ENCODE assay signal across 19 cellular contexts in genomic region chr2:231099918-231100317, GRCh38. TPM values are rescaled to one million over a fixed set of nuclear protein-coding genes. Genes with fewer than 3 reads are reported as not detected.
DNase-seq lines count a peak whose midpoint lies in the region; ATAC-seq and TF ChIP-seq lines count a peak whose summit lies in the region.
"Had no signal": no experiment of that assay in that cellular context is flagged by ENCODE, and none has a peak within 500 bp of the region (broad histone marks: within the 10 kb centered on the region; RNA-seq: fewer than 3 reads in every experiment).

No MANE protein-coding gene starts in this region.

- peaks cover 15% of the 10 kb centered on the region for H3K79me2 ChIP-seq in GM23338 (replicated peaks; ENCODE audit: insufficient read depth)
- no peaks in the 10 kb centered on the region for H3K79me2 ChIP-seq in mesendoderm (ENCODE audit: control insufficient read depth, insufficient read depth, low read length)

- H3K36me3 ChIP-seq in GM23338 (ENCODE audit: insufficient read depth) = peaks cover 29% of the 10 kb centered on the region
- peaks cover 35% of the 10 kb centered on the region for H3K36me3 ChIP-seq in RWPE2 (ENCODE audit: low read depth)
- H3K36me3 ChIP-seq in mesendoderm (ENCODE audit: control insufficient read depth, insufficient read depth, low read length) = peaks cover 2% of the 10 kb centered on the region

- peaks cover 36% of the 10 kb centered on the region for H3K9me3 Mint-ChIP-seq in GM23338

- no peak overlapping the region for H2AFZ ChIP-seq in GM23338

- no peaks in the 10 kb centered on the region for H3K79me1 ChIP-seq in mesendoderm (ENCODE audit: low read length)

- no peak overlapping the region for H3K9ac ChIP-seq in mesendoderm (ENCODE audit: low read length)

- H3K9me2 ChIP-seq in GM23338 (ENCODE audit: insufficient read depth) = no peaks in the 10 kb centered on the region

- H3K4me3 Mint-ChIP-seq in GM23338 = no peak overlapping the region
- H3K4me3 Mint-ChIP-seq: naive thymus-derived CD8-positive, alpha-beta T cell; T-helper 1 cell treated with Interleukin-12 subunit alpha and Interleukin-12 subunit beta and Interleukin-4 antibody, amounts not matched to agents 30 μg/mL and 1 μg/mL, for 36 hours had no signal

- H4K20me1 ChIP-seq in GM23338 (replicated peaks; ENCODE audit: insufficient read depth) = 0 out of 2 replicates have a peak, but pooled peaks cover 6% of the 10 kb centered on the region

- peaks cover 3% of the 10 kb centered on the region for H3K27me3 Mint-ChIP-seq in GM23338 (ENCODE audit: insufficient read depth, low read depth, poor library complexity)
- H3K27me3 Mint-ChIP-seq: naive thymus-derived CD8-positive, alpha-beta T cell had no signal

- H2BK15ac ChIP-seq in mesendoderm (replicated peaks; ENCODE audit: low read depth) = no peak overlapping the region

- H4K5ac ChIP-seq in mesendoderm (ENCODE audit: low read length) = no peak overlapping the region

- H3K4ac ChIP-seq in mesendoderm (ENCODE audit: low read depth, low read length) = no peak overlapping the region

- H3K4me1 Mint-ChIP-seq in GM23338 = peaks cover 4% of the 10 kb centered on the region; the same call in 2 of the 3 replicates

- peak; percentile 44 to 46 for TF ChIP-seq CTCF in GM23338 (conservative IDR thresholded peaks at IDR 0.05; ENCODE audit: low read depth in 2 of 2)
- TF ChIP-seq CTCF in RWPE2 (IDR thresholded peaks at IDR 0.05; ENCODE audit: poor library complexity, severe bottlenecking) = peak; percentile 18

- no peak overlapping the region for H4K8ac ChIP-seq in mesendoderm (ENCODE audit: low read depth, low read length)

- no peaks in the 10 kb centered on the region for H3K27me3 ChIP-seq in GM23338 (ENCODE audit: insufficient read depth)
- no peaks in the 10 kb centered on the region for H3K27me3 ChIP-seq in RWPE2 (ENCODE audit: insufficient read depth, poor library complexity, severe bottlenecking)
- no peaks in the 10 kb centered on the region for H3K27me3 ChIP-seq in mesendoderm (ENCODE audit: insufficient read depth, low read length, poor library complexity)

- peak; percentile 12 for DNase-seq in DMS 273 (lab: John Stamatoyannopoulos, UW; ENCODE audit: unreplicated experiment)
- no peak for DNase-seq in DMS 273 treated with DMSO at 0.1 percent for 48 hours (lab: John Stamatoyannopoulos, UW)
- DNase-seq in GM23338 (ENCODE audit: low spot score) = peak; percentile 83
- no peak for DNase-seq in RWPE2 (ENCODE audit: low spot score)
- DNase-seq in mesendoderm = peak; percentile 62
- no peak for DNase-seq in DMS79 (lab: John Stamatoyannopoulos, UW)
- DNase-seq: 8988T; aorta; Calu3; KG1; naive thymus-derived CD8-positive, alpha-beta T cell; NCI-H1694 treated with DMSO at 0.1 percent for 48 hours; NCI-H526 treated with DMSO at 0.1 percent for 48 hours; stimulated activated CD4-positive, alpha-beta T cell treated with anti-CD3 and anti-CD28 coated beads, Interleukin-2, amount 100 ng/mL, for 48 hours had no signal

- no peak overlapping the region; the same call in 1 of the 2 replicates for H3K27ac Mint-ChIP-seq in GM23338
- H3K27ac Mint-ChIP-seq: T-helper 1 cell treated with Interleukin-12 subunit alpha and Interleukin-12 subunit beta and Interleukin-4 antibody, amounts not matched to agents 30 μg/mL and 1 μg/mL, for 36 hours had no signal

- H3K4me2 ChIP-seq in GM23338 (no peak overlapping the region), mesendoderm (ENCODE audit: low read length) (no peak overlapping the region)

- H3K27ac ChIP-seq in GM23338 (ENCODE audit: low read depth) (no peak overlapping the region), RWPE2 (ENCODE audit: poor library complexity, severe bottlenecking) (no peak overlapping the region), mesendoderm (ENCODE audit: low read depth, low read length) (no peak overlapping the region)
- H3K27ac ChIP-seq: coronary artery, RWPE1 had no signal

- H3K9me3 ChIP-seq in RWPE2 (ENCODE audit: severe bottlenecking) = no peaks in the 10 kb centered on the region

- H3K56ac ChIP-seq in mesendoderm (ENCODE audit: low read length) = no peak overlapping the region

- H2BK120ac ChIP-seq in mesendoderm (ENCODE audit: low read depth, low read length) = no peak overlapping the region

- no CpG with 5 or more reads among the region's 8 CpGs for WGBS in mesendoderm (ENCODE audit: extremely low coverage, insufficient coverage, low lambda C conversion rate)

- H2AK5ac ChIP-seq in mesendoderm (ENCODE audit: low read length) = no peak overlapping the region

- peaks cover 5% of the 10 kb centered on the region for H3K4me1 ChIP-seq in GM23338 (ENCODE audit: insufficient read depth)
- no peaks in the 10 kb centered on the region for H3K4me1 ChIP-seq in RWPE2 (ENCODE audit: insufficient read depth, poor library complexity, severe bottlenecking)
- H3K4me1 ChIP-seq in mesendoderm (ENCODE audit: control insufficient read depth, low read depth, low read length) = no peaks in the 10 kb centered on the region

- peaks cover 73% of the 10 kb centered on the region for H3K36me3 Mint-ChIP-seq in GM23338 (ENCODE audit: low read depth)

- H2BK5ac ChIP-seq in mesendoderm (ENCODE audit: low read length) = no peak overlapping the region

- H3K23ac ChIP-seq in mesendoderm (ENCODE audit: low read length) = no peak overlapping the region

- H3K4me3 ChIP-seq in GM23338 (no peak overlapping the region), RWPE2 (ENCODE audit: severe bottlenecking) (no peak overlapping the region), mesendoderm (ENCODE audit: low read length) (no peak overlapping the region)
- H3K4me3 ChIP-seq: coronary artery had no signal

- no peak for ATAC-seq in GM23338
- no peak for ATAC-seq in RWPE2 (ENCODE audit: low read depth)
- no peak for ATAC-seq in GM18519 (IDR thresholded peaks at IDR 0.05; ENCODE audit: low FRiP score, unreplicated experiment)
- no peak for ATAC-seq in GM18909 (IDR thresholded peaks at IDR 0.05; ENCODE audit: poor library complexity, unreplicated experiment)
- ATAC-seq: naive thymus-derived CD8-positive, alpha-beta T cell had no signal

- no peak overlapping the region for H3K18ac ChIP-seq in mesendoderm (ENCODE audit: low read length)

- H3F3A ChIP-seq in GM23338 (replicated peaks; ENCODE audit: low read depth) = no peaks in the 10 kb centered on the region

TF ChIP-seq in GM23338, 12 proteins besides CTCF, POLR2A, EP300 and RAD21 (continues in another document):
- TF ChIP-seq POLR2AphosphoS5 (IDR thresholded peaks at IDR 0.05; ENCODE audit: low read depth) = no peak
- no peak for TF ChIP-seq ZNF114 (CRISPR knock-in tag; IDR thresholded peaks at IDR 0.05)
- no peak for TF ChIP-seq JUNB (IDR thresholded peaks at IDR 0.05; ENCODE audit: unreplicated experiment)
- TF ChIP-seq, protein P1, sequence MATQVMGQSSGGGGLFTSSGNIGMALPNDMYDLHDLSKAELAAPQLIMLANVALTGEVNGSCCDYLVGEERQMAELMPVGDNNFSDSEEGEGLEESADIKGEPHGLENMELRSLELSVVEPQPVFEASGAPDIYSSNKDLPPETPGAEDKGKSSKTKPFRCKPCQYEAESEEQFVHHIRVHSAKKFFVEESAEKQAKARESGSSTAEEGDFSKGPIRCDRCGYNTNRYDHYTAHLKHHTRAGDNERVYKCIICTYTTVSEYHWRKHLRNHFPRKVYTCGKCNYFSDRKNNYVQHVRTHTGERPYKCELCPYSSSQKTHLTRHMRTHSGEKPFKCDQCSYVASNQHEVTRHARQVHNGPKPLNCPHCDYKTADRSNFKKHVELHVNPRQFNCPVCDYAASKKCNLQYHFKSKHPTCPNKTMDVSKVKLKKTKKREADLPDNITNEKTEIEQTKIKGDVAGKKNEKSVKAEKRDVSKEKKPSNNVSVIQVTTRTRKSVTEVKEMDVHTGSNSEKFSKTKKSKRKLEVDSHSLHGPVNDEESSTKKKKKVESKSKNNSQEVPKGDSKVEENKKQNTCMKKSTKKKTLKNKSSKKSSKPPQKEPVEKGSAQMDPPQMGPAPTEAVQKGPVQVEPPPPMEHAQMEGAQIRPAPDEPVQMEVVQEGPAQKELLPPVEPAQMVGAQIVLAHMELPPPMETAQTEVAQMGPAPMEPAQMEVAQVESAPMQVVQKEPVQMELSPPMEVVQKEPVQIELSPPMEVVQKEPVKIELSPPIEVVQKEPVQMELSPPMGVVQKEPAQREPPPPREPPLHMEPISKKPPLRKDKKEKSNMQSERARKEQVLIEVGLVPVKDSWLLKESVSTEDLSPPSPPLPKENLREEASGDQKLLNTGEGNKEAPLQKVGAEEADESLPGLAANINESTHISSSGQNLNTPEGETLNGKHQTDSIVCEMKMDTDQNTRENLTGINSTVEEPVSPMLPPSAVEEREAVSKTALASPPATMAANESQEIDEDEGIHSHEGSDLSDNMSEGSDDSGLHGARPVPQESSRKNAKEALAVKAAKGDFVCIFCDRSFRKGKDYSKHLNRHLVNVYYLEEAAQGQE (IDR thresholded peaks at IDR 0.05; ENCODE audit: unreplicated experiment) = no peak
- no peak for TF ChIP-seq CREB1 (CRISPR knock-in tag; IDR thresholded peaks at IDR 0.05; ENCODE audit: low read depth)
- no peak for TF ChIP-seq EZH2 (IDR thresholded peaks at IDR 0.05; ENCODE audit: low read depth, unreplicated experiment)
- no peak for TF ChIP-seq NANOG (IDR thresholded peaks at IDR 0.05; ENCODE audit: borderline replicate concordance)
- no peak for TF ChIP-seq STAT1 (IDR thresholded peaks at IDR 0.05; ENCODE audit: unreplicated experiment)
- TF ChIP-seq ZNF331 (CRISPR knock-in tag; IDR thresholded peaks at IDR 0.05; ENCODE audit: low read depth) = no peak
- TF ChIP-seq, protein P2, sequence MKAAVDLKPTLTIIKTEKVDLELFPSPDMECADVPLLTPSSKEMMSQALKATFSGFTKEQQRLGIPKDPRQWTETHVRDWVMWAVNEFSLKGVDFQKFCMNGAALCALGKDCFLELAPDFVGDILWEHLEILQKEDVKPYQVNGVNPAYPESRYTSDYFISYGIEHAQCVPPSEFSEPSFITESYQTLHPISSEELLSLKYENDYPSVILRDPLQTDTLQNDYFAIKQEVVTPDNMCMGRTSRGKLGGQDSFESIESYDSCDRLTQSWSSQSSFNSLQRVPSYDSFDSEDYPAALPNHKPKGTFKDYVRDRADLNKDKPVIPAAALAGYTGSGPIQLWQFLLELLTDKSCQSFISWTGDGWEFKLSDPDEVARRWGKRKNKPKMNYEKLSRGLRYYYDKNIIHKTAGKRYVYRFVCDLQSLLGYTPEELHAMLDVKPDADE (IDR thresholded peaks at IDR 0.05) = no peak

RNA-seq across cellular contexts. Expression of gene HTR2B, which starts 24.9 kb away (rescaled TPM):
- not detected in 2 replicates for total RNA-seq in GM23338 (2014; rRNA removed; shearing (Covaris generic))
- 0.16 and 0.47 TPM in 2 replicates for polyA plus RNA-seq in GM23338 (2016; fragmentation: Nextera tagmentation; extraction: Ambion mirVana)
- polyA plus RNA-seq in mesendoderm (2013, experiment 1 of 2) = not detected
- not detected for polyA plus RNA-seq in mesendoderm (2013, experiment 2 of 2)
- total RNA-seq: Calu3; naive thymus-derived CD8-positive, alpha-beta T cell had no signal

RNA-seq across cellular contexts. Expression of gene PSMD1, which starts 43.3 kb away (rescaled TPM):
- total RNA-seq in GM23338 (2014; rRNA removed; shearing (Covaris generic)) = 148 and 180 TPM in 2 replicates
- 156 and 177 TPM in 2 replicates for polyA plus RNA-seq in GM23338 (2016; fragmentation: Nextera tagmentation; extraction: Ambion mirVana)
- polyA plus RNA-seq in mesendoderm (2013, experiment 1 of 2) = 182 TPM
- polyA plus RNA-seq in mesendoderm (2013, experiment 2 of 2) = 182 TPM

Comparison
In these comparisons a context has a peak if more than half of its experiments do, and no peak if none do; other contexts are left out.
1. DNase-seq: peak in DMS 273 (single experiment), GM23338 (single experiment) and mesendoderm (single experiment); none in DMS 273 treated with DMSO at 0.1 percent for 48 hours (single experiment), RWPE2 (single experiment) and DMS79 (single experiment).